14 cellular contexts compared by ENCODE assay signal in genomic region chr4:766559-767283, GRCh38. TPM values are rescaled to one million over a fixed set of nuclear protein-coding genes. Genes with fewer than 3 reads are reported as not detected.
DNase-seq lines count a peak whose midpoint lies in the region; ATAC-seq, FAIRE-seq and TF ChIP-seq lines count a peak whose summit lies in the region.
"Had no signal": no experiment of that assay in that cellular context is flagged by ENCODE, and none has a peak within 500 bp of the region (broad histone marks: within the 10 kb centered on the region; RNA-seq: fewer than 3 reads in every experiment).

No MANE protein-coding gene starts in this region.

- H3K9me3 Mint-ChIP-seq in activated CD4-positive, alpha-beta T cell treated with anti-CD3 and anti-CD28 coated beads, Interleukin-2, amount 10 ng/mL, durations not matched to agents 24 days and 14 days, result no peaks in the 10 kb centered on the region
- H3K9me3 Mint-ChIP-seq in activated CD4-positive, alpha-beta T cell treated with anti-CD3 and anti-CD28 coated beads, Interleukin-2, amount 10 ng/mL, durations not matched to agents 7 days and 5 days, result no peaks in the 10 kb centered on the region
- H3K9me3 Mint-ChIP-seq in nephron, result peaks cover 8% of the 10 kb centered on the region

- no peaks in the 10 kb centered on the region for H3K27me3 Mint-ChIP-seq in activated CD4-positive, alpha-beta T cell treated with anti-CD3 and anti-CD28 coated beads, Interleukin-2, amount 10 ng/mL, durations not matched to agents 24 days and 14 days
- H3K27me3 Mint-ChIP-seq in activated CD4-positive, alpha-beta T cell treated with anti-CD3 and anti-CD28 coated beads, Interleukin-2, amount 10 ng/mL, durations not matched to agents 7 days and 5 days, result no peaks in the 10 kb centered on the region
- peaks cover 3% of the 10 kb centered on the region for H3K27me3 Mint-ChIP-seq in nephron (ENCODE audit: low read depth)

- peaks cover 46% of the 10 kb centered on the region for H3K36me3 Mint-ChIP-seq in activated CD4-positive, alpha-beta T cell treated with anti-CD3 and anti-CD28 coated beads, Interleukin-2, amount 10 ng/mL, durations not matched to agents 24 days and 14 days (ENCODE audit: low read depth)
- H3K36me3 Mint-ChIP-seq in activated CD4-positive, alpha-beta T cell treated with anti-CD3 and anti-CD28 coated beads, Interleukin-2, amount 10 ng/mL, durations not matched to agents 7 days and 5 days (ENCODE audit: low read depth), result peaks cover 51% of the 10 kb centered on the region
- H3K36me3 Mint-ChIP-seq in nephron (ENCODE audit: low read depth), result peaks cover 83% of the 10 kb centered on the region

- no peak overlapping the region for H3K4me3 ChIP-seq in endothelial cell of umbilical vein (replicated peaks in 1 of 3; ENCODE audit: insufficient read depth in 1 of 3, low read depth in 1 of 3, low read length in 3 of 3)
- H3K4me3 ChIP-seq: lung, pancreas had no signal

- H4K20me1 ChIP-seq in endothelial cell of umbilical vein (replicated peaks; ENCODE audit: control insufficient read depth, extremely low read depth, insufficient read depth, low read length), result no peaks in the 10 kb centered on the region

- no peak overlapping the region for H3K9ac ChIP-seq in endothelial cell of umbilical vein (replicated peaks; ENCODE audit: extremely low read depth, insufficient read depth, low read length)

- CTCF ChIA-PET in activated CD4-positive, alpha-beta T cell treated with anti-CD3 and anti-CD28 coated beads, Interleukin-2, amount 10 ng/mL, durations not matched to agents 7 days and 5 days (lab: Charles Lee), result interaction anchor here (0.6 to 1.9 kb wide), 5 partner anchors 9 to 89 kb away, joined by 3 to 8 read pairs (median 3); no protein-coding TSS in a partner anchor
- CTCF ChIA-PET in RWPE1 (lab: Yijun Ruan, JAX), result interaction anchor here (0.6 to 0.7 kb wide), 2 partner anchors 45 to 501 kb away, joined by 4 read pairs; no protein-coding TSS in a partner anchor
- CTCF ChIA-PET in endothelial cell of umbilical vein (lab: Charles Lee), result interaction anchor here (0.7 to 2.6 kb wide), 3 partner anchors 24 to 220 kb away, joined by 3 to 13 read pairs (median 4); partner anchors contain the start of gene IDUA

- POLR2A ChIA-PET in activated CD4-positive, alpha-beta T cell treated with anti-CD3 and anti-CD28 coated beads, Interleukin-2, amount 10 ng/mL, durations not matched to agents 7 days and 5 days (lab: Charles Lee), result interaction anchor here (1.2 kb wide), 1 partner anchor 220 kb away, joined by 8 read pairs; the partner anchor contains the start of gene IDUA
- POLR2A ChIA-PET in RWPE1 (lab: Yijun Ruan, JAX; ENCODE audit: low non-redundant PET), result interaction anchor here (0.7 kb wide), 1 partner anchor 13 kb away, joined by 3 read pairs; no protein-coding TSS in a partner anchor
- POLR2A ChIA-PET in endothelial cell of umbilical vein (lab: Charles Lee), result interaction anchor here (1.7 kb wide), 1 partner anchor 15 kb away, joined by 3 read pairs; no protein-coding TSS in a partner anchor

- no peaks in the 10 kb centered on the region for H3K27me3 ChIP-seq in endothelial cell of umbilical vein (ENCODE audit: control insufficient read depth in 2 of 2, insufficient read depth in 2 of 2, low read length in 2 of 2)
- H3K27me3 ChIP-seq: pancreas had no signal

- no TSS peak for BruUV-seq in endothelial cell of umbilical vein (replicated peaks; lab: Mats Ljungman, UMichigan)

- H3K4me1 Mint-ChIP-seq in activated CD4-positive, alpha-beta T cell treated with anti-CD3 and anti-CD28 coated beads, Interleukin-2, amount 10 ng/mL, durations not matched to agents 24 days and 14 days, result peaks cover 4% of the 10 kb centered on the region
- peaks cover 7% of the 10 kb centered on the region for H3K4me1 Mint-ChIP-seq in activated CD4-positive, alpha-beta T cell treated with anti-CD3 and anti-CD28 coated beads, Interleukin-2, amount 10 ng/mL, durations not matched to agents 7 days and 5 days
- H3K4me1 Mint-ChIP-seq in nephron, result peaks cover 15% of the 10 kb centered on the region

- no peak for ATAC-seq in GM21825 (IDR thresholded peaks at IDR 0.05; ENCODE audit: unreplicated experiment)

- H2AFZ ChIP-seq in endothelial cell of umbilical vein (ENCODE audit: low read depth, low read length), result no peak overlapping the region

- H3K27ac ChIP-seq in RWPE1 (peak overlapping the region; percentile 75), endothelial cell of umbilical vein (ENCODE audit: insufficient read depth, low read depth, low read length) (no peak overlapping the region)
- H3K27ac ChIP-seq: pancreas had no signal

- peaks cover 29% of the 10 kb centered on the region for H3K79me2 ChIP-seq in endothelial cell of umbilical vein (ENCODE audit: control insufficient read depth, insufficient read depth, low read length)

- no peak for FAIRE-seq in endothelial cell of umbilical vein (lab: Jason Lieb, UNC)
- FAIRE-seq: pancreas had no signal

- peak overlapping the region; percentile 41 for H3K27ac Mint-ChIP-seq in activated CD4-positive, alpha-beta T cell treated with anti-CD3 and anti-CD28 coated beads, Interleukin-2, amount 10 ng/mL, durations not matched to agents 24 days and 14 days
- no peak overlapping the region for H3K27ac Mint-ChIP-seq in activated CD4-positive, alpha-beta T cell treated with anti-CD3 and anti-CD28 coated beads, Interleukin-2, amount 10 ng/mL, durations not matched to agents 7 days and 5 days
- peak overlapping the region in 2 of 3 experiments; percentile 25 to 26 for H3K27ac Mint-ChIP-seq in nephron

- TF ChIP-seq CTCF in RWPE1 (conservative IDR thresholded peaks at IDR 0.05; ENCODE audit: low read depth), result no peak
- TF ChIP-seq CTCF in endothelial cell of umbilical vein (IDR thresholded peaks at IDR 0.05; ENCODE audit: extremely low read depth in 1 of 2, insufficient read depth in 1 of 2, low read depth in 1 of 2, low read length in 2 of 2), result no peak
- TF ChIP-seq CTCF in nephron (IDR thresholded peaks at IDR 0.05; ENCODE audit: unreplicated experiment in 3 of 3), result no peak

- H3K4me1 ChIP-seq in endothelial cell of umbilical vein (ENCODE audit: control insufficient read depth, extremely low read depth, insufficient read depth, low read length), result no peaks in the 10 kb centered on the region
- H3K4me1 ChIP-seq: pancreas had no signal

- no peaks in the 10 kb centered on the region for H3K9me3 ChIP-seq in endothelial cell of umbilical vein (replicated peaks; ENCODE audit: control insufficient read depth, insufficient read depth, low read length)

- intact Hi-C loops in activated CD4-positive, alpha-beta T cell treated with anti-CD3 and anti-CD28 coated beads, Interleukin-2, amount 10 ng/mL, durations not matched to agents 24 days and 14 days (cut with micrococcal nuclease), result no loop called here
- intact Hi-C loops in endothelial cell of umbilical vein (cut with micrococcal nuclease), result no loop called here

- dilution Hi-C loops in endothelial cell of umbilical vein (cut with MboI; ENCODE audit: extremely low pct_ligation_motif_present, low sequenced_read_pairs), result no loop called here

- TF ChIP-seq POLR2A in endothelial cell of umbilical vein (IDR thresholded peaks at IDR 0.05; ENCODE audit: low read depth, low read length), result no peak

- H3K4me2 ChIP-seq in endothelial cell of umbilical vein (ENCODE audit: insufficient read depth, low read length), result no peak overlapping the region

- H3K36me3 ChIP-seq in endothelial cell of umbilical vein (ENCODE audit: control insufficient read depth in 2 of 2, extremely low read depth in 1 of 2, insufficient read depth in 2 of 2, low read length in 2 of 2), result peaks cover 14 to 42% of the 10 kb centered on the region in 2 experiments

- no peak overlapping the region for H3K4me3 Mint-ChIP-seq in activated CD4-positive, alpha-beta T cell treated with anti-CD3 and anti-CD28 coated beads, Interleukin-2, amount 10 ng/mL, durations not matched to agents 24 days and 14 days
- no peak overlapping the region for H3K4me3 Mint-ChIP-seq in activated CD4-positive, alpha-beta T cell treated with anti-CD3 and anti-CD28 coated beads, Interleukin-2, amount 10 ng/mL, durations not matched to agents 7 days and 5 days
- H3K4me3 Mint-ChIP-seq in nephron, result no peak overlapping the region

- H3K9me1 ChIP-seq in endothelial cell of umbilical vein (replicated peaks; ENCODE audit: control insufficient read depth, extremely low read depth, insufficient read depth, low read length), result no peaks in the 10 kb centered on the region

- no peak for DNase-seq in activated CD4-positive, alpha-beta T cell treated with anti-CD3 and anti-CD28 coated beads, Interleukin-2, amount 10 ng/mL, durations not matched to agents 24 days and 14 days
- DNase-seq in activated CD4-positive, alpha-beta T cell treated with anti-CD3 and anti-CD28 coated beads, Interleukin-2, amount 10 ng/mL, durations not matched to agents 7 days and 5 days, result no peak
- DNase-seq in RWPE1 (ENCODE audit: low spot score) (no peak), endothelial cell of umbilical vein (ENCODE audit: low read depth, low spot score) (no peak), NCI-H446 (lab: John Stamatoyannopoulos, UW) (no peak)
- DNase-seq in activated effector memory CD4-positive, alpha-beta T cell treated with Interleukin-2 at 50 U/mL for 16 hours, result no peak
- DNase-seq: NCI-H2171 had no signal

TF ChIP-seq in endothelial cell of umbilical vein, 7 proteins besides CTCF, POLR2A, EP300 and RAD21:
- no peak for TF ChIP-seq JUN (IDR thresholded peaks at IDR 0.05; ENCODE audit: borderline replicate concordance, insufficient read depth, insufficient read length, low read depth)
- peak; percentile 52 for TF ChIP-seq POLR2AphosphoS5 (IDR thresholded peaks at IDR 0.05; ENCODE audit: insufficient read depth, low read depth, low read length)

RNA-seq across cellular contexts. Expression of gene CPLX1, which starts 59.2 kb away (rescaled TPM):
- total RNA-seq in activated CD4-positive, alpha-beta T cell treated with anti-CD3 and anti-CD28 coated beads, Interleukin-2, amount 10 ng/mL, durations not matched to agents 24 days and 14 days, result 1.0 and 1.7 TPM in 2 replicates
- under 1 TPM; 0.17 to 0.42 TPM for total RNA-seq in activated CD4-positive, alpha-beta T cell treated with anti-CD3 and anti-CD28 coated beads, Interleukin-2, amount 10 ng/mL, durations not matched to agents 7 days and 5 days
- 1.3 and 1.8 TPM in 2 replicates for total RNA-seq in endothelial cell of umbilical vein
- 1.0 and 1.4 TPM in 2 replicates for polyA plus RNA-seq in endothelial cell of umbilical vein
- 0.19 and 0.39 TPM in 2 replicates for polyA plus RNA-seq in endothelial cell of umbilical vein (2011; cell fraction: cytosol; rRNA removed)
- 4.6 and 6.7 TPM in 2 replicates for polyA plus RNA-seq in endothelial cell of umbilical vein (2011; cell fraction: nucleus; rRNA removed)
- polyA plus RNA-seq in endothelial cell of umbilical vein (2012), result 0.74 and 3.7 TPM in 2 replicates
- 0.21 and 0.29 TPM in 2 replicates for polyA minus RNA-seq in endothelial cell of umbilical vein
- 1.8 TPM for polyA minus RNA-seq in endothelial cell of umbilical vein (2011; cell fraction: cytosol; rRNA and poly(A)+ RNA removed)
- 0.87 TPM in 1 of 2 replicates, not detected in the other for polyA minus RNA-seq in endothelial cell of umbilical vein (2011; cell fraction: nucleus; rRNA and poly(A)+ RNA removed)
- total RNA-seq: glomerular endothelial cell, M059J had no signal
- polyA plus RNA-seq: AG04450 had no signal
